In genomic region chr19:10116866-10117616, GRCh38 we compare ENCODE assay signal across 22 cellular contexts. TPM values are rescaled to one million over a fixed set of nuclear protein-coding genes. Genes with fewer than 3 reads are reported as not detected.
DNase-seq lines count a peak whose midpoint lies in the region; ATAC-seq and TF ChIP-seq lines count a peak whose summit lies in the region.
"Had no signal": no experiment of that assay in that cellular context is flagged by ENCODE, and none has a peak within 500 bp of the region (broad histone marks: within the 10 kb centered on the region; RNA-seq: fewer than 3 reads in every experiment).

No MANE protein-coding gene starts in this region.

- TF ChIP-seq CTCF in neural cell (IDR thresholded peaks at IDR 0.05; ENCODE audit: poor library complexity, severe bottlenecking) (no peak), endothelial cell (IDR thresholded peaks at IDR 0.05; ENCODE audit: unreplicated experiment) (no peak)

- H3K9me3 Mint-ChIP-seq in activated naive CD8-positive, alpha-beta T cell treated with anti-CD3 and anti-CD28 coated beads for 36 hours, result no peaks in the 10 kb centered on the region
- H3K9me3 Mint-ChIP-seq in endothelial cell (ENCODE audit: unreplicated experiment), result no peaks in the 10 kb centered on the region
- H3K9me3 Mint-ChIP-seq: T-helper 1 cell treated with Interleukin-12 subunit alpha and Interleukin-12 subunit beta and Interleukin-4 antibody, amounts not matched to agents 30 μg/mL and 1 μg/mL, for 36 hours had no signal

- peaks cover 33% of the 10 kb centered on the region for H3K4me1 Mint-ChIP-seq in activated naive CD8-positive, alpha-beta T cell treated with anti-CD3 and anti-CD28 coated beads for 36 hours
- peaks cover 5% of the 10 kb centered on the region for H3K4me1 Mint-ChIP-seq in endothelial cell (ENCODE audit: unreplicated experiment)

- H3K27ac Mint-ChIP-seq in activated naive CD8-positive, alpha-beta T cell treated with anti-CD3 and anti-CD28 coated beads for 36 hours, result peak overlapping the region; percentile 8
- H3K27ac Mint-ChIP-seq in endothelial cell (ENCODE audit: unreplicated experiment), result no peak overlapping the region
- H3K27ac Mint-ChIP-seq: T-helper 1 cell treated with Interleukin-12 subunit alpha and Interleukin-12 subunit beta and Interleukin-4 antibody, amounts not matched to agents 30 μg/mL and 1 μg/mL, for 36 hours had no signal

- H3K4me3 ChIP-seq in BLaER1, result peak overlapping the region; percentile 93; the same call in 1 of the 2 replicates
- H3K4me3 ChIP-seq in neural cell (ENCODE audit: low read length), result no peak overlapping the region
- H3K4me3 ChIP-seq: sigmoid colon, upper lobe of right lung had no signal

- no peak for TF ChIP-seq RAD21 in neural cell (conservative IDR thresholded peaks at IDR 0.05)

- H3K9me3 ChIP-seq in BLaER1 (no peaks in the 10 kb centered on the region), neural cell (ENCODE audit: low read length) (no peaks in the 10 kb centered on the region)
- H3K9me3 ChIP-seq: sigmoid colon, upper lobe of right lung had no signal

- H3K9me2 ChIP-seq in neural cell (ENCODE audit: insufficient read depth, low read length), result no peaks in the 10 kb centered on the region

- no peak for DNase-seq in activated naive CD8-positive, alpha-beta T cell treated with anti-CD3 and anti-CD28 coated beads for 36 hours
- DNase-seq in cerebellum (ENCODE audit: low spot score) (no peak), endothelial cell (ENCODE audit: low spot score) (no peak), COLO829 (ENCODE audit: low spot score) (no peak)
- DNase-seq: activated CD8-positive, alpha-beta memory T cell treated with anti-CD3 and anti-CD28 coated beads for 24 hours; activated gamma-delta T cell; dermis blood vessel endothelial cell; erythroblast; HCEC 1CT; KG1; NCI-H1105; NCI-H526; SIG-M5; sigmoid colon; upper lobe of right lung had no signal

- no peak overlapping the region for H2AFZ ChIP-seq in neural cell (ENCODE audit: low read depth, low read length)

- no peak for TF ChIP-seq EP300 in neural cell (conservative IDR thresholded peaks at IDR 0.05; ENCODE audit: poor library complexity, severe bottlenecking)

- H3K27me3 ChIP-seq in BLaER1, result no peaks in the 10 kb centered on the region
- no peaks in the 10 kb centered on the region for H3K27me3 ChIP-seq in neural cell (ENCODE audit: insufficient read depth, low read depth, low read length)
- H3K27me3 ChIP-seq: sigmoid colon, upper lobe of right lung had no signal

- peaks cover 38% of the 10 kb centered on the region for H3K36me3 Mint-ChIP-seq in activated naive CD8-positive, alpha-beta T cell treated with anti-CD3 and anti-CD28 coated beads for 36 hours
- H3K36me3 Mint-ChIP-seq in endothelial cell (ENCODE audit: low read depth, unreplicated experiment), result peaks cover 24% of the 10 kb centered on the region

- H3K27me3 Mint-ChIP-seq in activated naive CD8-positive, alpha-beta T cell treated with anti-CD3 and anti-CD28 coated beads for 36 hours, result no peaks in the 10 kb centered on the region
- peaks cover 19% of the 10 kb centered on the region for H3K27me3 Mint-ChIP-seq in endothelial cell (ENCODE audit: unreplicated experiment)

- ATAC-seq in GM18517 (IDR thresholded peaks at IDR 0.05; ENCODE audit: unreplicated experiment), result no peak
- ATAC-seq: left lobe of liver, upper lobe of right lung had no signal

- H3K4me1 ChIP-seq in BLaER1, result peaks cover 88% of the 10 kb centered on the region

- H3K9ac ChIP-seq in BLaER1 (peak overlapping the region; percentile 95; the same call in 1 of the 2 replicates), neural cell (ENCODE audit: low read length) (no peak overlapping the region)

- H3K4me2 ChIP-seq in BLaER1, result peak overlapping the region; percentile 99
- no peak overlapping the region for H3K4me2 ChIP-seq in neural cell (ENCODE audit: low read length)

- H3F3A ChIP-seq in neural cell (ENCODE audit: insufficient read depth, low read length, poor library complexity, severe bottlenecking), result no peaks in the 10 kb centered on the region

- TF ChIP-seq POLR2A in GM10847 (IDR thresholded peaks at IDR 0.05; ENCODE audit: extremely low read depth, insufficient read length), result peak; percentile 7

- H3K36me3 ChIP-seq in BLaER1 (peaks cover 59% of the 10 kb centered on the region), neural cell (ENCODE audit: insufficient read depth, low read length) (peaks cover 8% of the 10 kb centered on the region)

- peaks cover 8% of the 10 kb centered on the region for H3K79me2 ChIP-seq in neural cell (replicated peaks; ENCODE audit: insufficient read depth, low read length)

- H3K27ac ChIP-seq in BLaER1, result peak overlapping the region; percentile 30; the same call in 1 of the 2 replicates
- no peak overlapping the region for H3K27ac ChIP-seq in neural cell (ENCODE audit: low read length)
- H3K27ac ChIP-seq: HL-60, sigmoid colon, upper lobe of right lung had no signal

- no peak overlapping the region for H3K4me3 Mint-ChIP-seq in activated naive CD8-positive, alpha-beta T cell treated with anti-CD3 and anti-CD28 coated beads for 36 hours
- H3K4me3 Mint-ChIP-seq in endothelial cell (ENCODE audit: unreplicated experiment), result no peak overlapping the region

- H4K20me1 ChIP-seq in BLaER1 (peaks cover 73% of the 10 kb centered on the region), neural cell (ENCODE audit: insufficient read depth) (no peaks in the 10 kb centered on the region)

TF ChIP-seq in neural cell, 6 proteins besides CTCF, POLR2A, EP300 and RAD21:
- TF ChIP-seq MXI1 (conservative IDR thresholded peaks at IDR 0.05; ENCODE audit: poor library complexity, severe bottlenecking) (no peak), SMC3 (conservative IDR thresholded peaks at IDR 0.05; ENCODE audit: poor library complexity) (no peak), EZH2 (IDR thresholded peaks at IDR 0.05; ENCODE audit: borderline replicate concordance, insufficient read depth, low read length, poor library complexity, severe bottlenecking) (no peak), TAF1 (IDR thresholded peaks at IDR 0.05; ENCODE audit: low read depth) (no peak), POLR2AphosphoS5 (IDR thresholded peaks at IDR 0.05) (peak; percentile 14), REST (IDR thresholded peaks at IDR 0.05; ENCODE audit: borderline replicate concordance) (no peak)

RNA-seq across cellular contexts. Expression of gene EIF3G, which starts 2.7 kb away (rescaled TPM):
- total RNA-seq in activated naive CD8-positive, alpha-beta T cell treated with anti-CD3 and anti-CD28 coated beads for 36 hours, result 100 to 1,000 TPM; 287 to 293 TPM
- polyA plus RNA-seq in neural cell, result 227 and 241 TPM in 2 replicates
- polyA minus RNA-seq in neural cell, result 88.9 and 101 TPM in 2 replicates
- total RNA-seq in cerebellum (76.3 TPM), endothelial cell (ENCODE audit: unreplicated experiment) (286 TPM)

RNA-seq across cellular contexts. Expression of gene P2RY11, which starts 5.5 kb away (rescaled TPM):
- total RNA-seq in activated naive CD8-positive, alpha-beta T cell treated with anti-CD3 and anti-CD28 coated beads for 36 hours, result 10 to 100 TPM; 57.8 to 64.0 TPM
- polyA plus RNA-seq in neural cell, result 5.4 and 7.6 TPM in 2 replicates
- 12.0 and 12.7 TPM in 2 replicates for polyA minus RNA-seq in neural cell
- 4.9 TPM for total RNA-seq in cerebellum
- 16.3 TPM for total RNA-seq in endothelial cell (ENCODE audit: unreplicated experiment)

RNA-seq across cellular contexts. Expression of gene PPAN, which starts 10.9 kb away (rescaled TPM):
- 100 to 1,000 TPM; 214 to 227 TPM for total RNA-seq in activated naive CD8-positive, alpha-beta T cell treated with anti-CD3 and anti-CD28 coated beads for 36 hours
- 13.9 and 15.1 TPM in 2 replicates for polyA plus RNA-seq in neural cell
- 24.4 and 28.5 TPM in 2 replicates for polyA minus RNA-seq in neural cell
- total RNA-seq in cerebellum, result 17.2 TPM
- total RNA-seq in endothelial cell (ENCODE audit: unreplicated experiment), result 39.6 TPM

RNA-seq across cellular contexts. Expression of gene ANGPTL6, which starts 14.6 kb away (rescaled TPM):
- 1 to 10 TPM; 8.5 to 9.8 TPM for total RNA-seq in activated naive CD8-positive, alpha-beta T cell treated with anti-CD3 and anti-CD28 coated beads for 36 hours
- not detected in 2 replicates for polyA plus RNA-seq in neural cell
- not detected in 2 replicates for polyA minus RNA-seq in neural cell
- total RNA-seq in cerebellum, result 0.45 TPM
- total RNA-seq in endothelial cell (ENCODE audit: unreplicated experiment), result 0.36 TPM
- total RNA-seq: sigmoid colon had no signal

RNA-seq across cellular contexts. Expression of gene SHFL, which starts 30.9 kb away (rescaled TPM):
- 10 to 100 TPM; 46.8 to 47.0 TPM for total RNA-seq in activated naive CD8-positive, alpha-beta T cell treated with anti-CD3 and anti-CD28 coated beads for 36 hours
- 0.66 and 1.2 TPM in 2 replicates for polyA plus RNA-seq in neural cell
- 0.58 TPM in 1 of 2 replicates, not detected in the other for polyA minus RNA-seq in neural cell
- total RNA-seq in cerebellum (6.6 TPM), endothelial cell (ENCODE audit: unreplicated experiment) (9.2 TPM)
